8 cellular contexts compared by ENCODE assay signal in the genomic region with DNA sequence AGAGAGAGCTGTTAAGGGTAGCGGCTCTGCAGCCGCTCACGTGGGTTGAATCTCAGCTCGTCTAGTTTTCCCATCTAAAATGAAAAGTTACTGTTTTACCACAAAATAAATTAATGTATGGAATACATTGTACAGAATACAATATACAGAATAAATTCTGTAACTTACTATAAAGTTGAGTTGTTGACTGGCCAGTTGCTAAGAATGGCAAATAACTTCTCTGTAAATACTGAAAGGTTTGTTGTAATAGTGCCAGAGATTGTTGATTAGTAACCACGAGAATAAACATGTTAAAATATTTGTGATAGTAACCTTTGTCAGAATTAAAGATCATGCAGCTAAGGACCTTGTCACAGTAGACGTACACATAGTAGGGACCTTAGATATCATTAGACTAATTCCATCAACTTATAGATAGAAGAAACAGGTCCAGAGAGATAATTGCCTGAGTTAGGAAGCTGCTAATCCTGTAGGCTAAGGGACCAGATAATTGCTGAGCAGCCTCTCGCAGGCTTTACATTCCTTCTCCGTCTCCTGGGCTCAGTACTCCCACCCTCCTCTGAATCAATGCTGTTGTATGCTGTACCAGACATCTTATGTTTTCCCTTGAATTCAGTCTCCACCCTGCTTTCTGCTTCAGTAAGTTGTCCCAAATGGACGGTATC. TPM values are rescaled to one million over a fixed set of nuclear protein-coding genes. Genes with fewer than 3 reads are reported as not detected.
DNase-seq lines count a peak whose midpoint lies in the region; ATAC-seq, FAIRE-seq and TF ChIP-seq lines count a peak whose summit lies in the region.

No MANE protein-coding gene starts in this region.

- H3K79me1 ChIP-seq in mesenchymal stem cell (replicated peaks; ENCODE audit: low read length, poor library complexity, severe bottlenecking) = peaks cover 2% of the 10 kb centered on the region

- intact Hi-C loops in K562 (cut with micrococcal nuclease) = no loop called here

- H3K18ac ChIP-seq in mesenchymal stem cell (ENCODE audit: low read depth in 1 of 2, low read length in 2 of 2) = no peak overlapping the region

- H3K4me2 ChIP-seq in A549 (peak overlapping the region; percentile 88), K562 (ENCODE audit: insufficient read depth, low read length) (peak overlapping the region; percentile 95), mesenchymal stem cell (ENCODE audit: low read length, poor library complexity, severe bottlenecking) (peak overlapping the region; percentile 58)

- no peaks in the 10 kb centered on the region for H3K9me1 ChIP-seq in K562 (ENCODE audit: control insufficient read depth, insufficient read depth, low read length)

- CTCF ChIA-PET in A549 (lab: Yijun Ruan, JAX) (interaction anchor here (1.5 to 6.9 kb wide), 3 partner anchors 14 to 40 kb away, joined by 3 to 84 read pairs (median 46); no protein-coding TSS in a partner anchor), K562 (lab: Yijun Ruan, JAX; ENCODE audit: low intra/inter-chr PET ratio) (no interaction called here)

- DNase-seq in A549 (ENCODE audit: low read depth in 1 of 2, low spot score in 1 of 2) (no peak), HL-60 (ENCODE audit: low read depth in 1 of 2, low spot score in 1 of 2) (no peak), K562 (ENCODE audit: extremely low read depth in 1 of 4, low spot score in 3 of 4) (peak in 1 of 4 experiments; percentile 63), mesenchymal stem cell (peak; percentile 46), AG08395 (ENCODE audit: low spot score) (no peak), globus pallidus (ENCODE audit: low spot score) (no peak)

- H3K4me3 ChIP-seq in A549 (peak overlapping the region; percentile 56), HL-60 (replicated peaks; ENCODE audit: insufficient read depth, low read length) (peak overlapping the region; percentile 78), K562 (peak overlapping the region; percentile 71), mesenchymal stem cell (ENCODE audit: insufficient read depth in 1 of 2, low read depth in 1 of 2, low read length in 2 of 2) (peak overlapping the region; percentile 26 to 93)

- H3K27me3 ChIP-seq in HL-60 (ENCODE audit: insufficient read depth, poor library complexity, severe bottlenecking) (no peaks in the 10 kb centered on the region), K562 (ENCODE audit: control insufficient read depth in 2 of 2, insufficient read depth in 2 of 2, low read length in 2 of 2) (no peaks in the 10 kb centered on the region), mesenchymal stem cell (ENCODE audit: control insufficient read depth in 1 of 2, insufficient read depth in 1 of 2, low read length in 2 of 2) (no peaks in the 10 kb centered on the region)

- H3K9me3 ChIP-seq in A549 (no peaks in the 10 kb centered on the region), K562 (replicated peaks; ENCODE audit: control insufficient read depth, insufficient read depth, low read depth, low read length) (no peaks in the 10 kb centered on the region), mesenchymal stem cell (ENCODE audit: control insufficient read depth, low read length) (no peaks in the 10 kb centered on the region)

- no peak for TF ChIP-seq RAD21 in A549 (conservative IDR thresholded peaks at IDR 0.05 in 1 of 2, IDR thresholded peaks at IDR 0.05 in 1 of 2)
- TF ChIP-seq RAD21 in K562 (CRISPR knock-in tag; conservative IDR thresholded peaks at IDR 0.05 in 1 of 2, IDR thresholded peaks at IDR 0.05 in 1 of 2) = no peak

- H4K8ac ChIP-seq in mesenchymal stem cell (ENCODE audit: low read length) = no peak overlapping the region

- no peaks in the 10 kb centered on the region for H4K20me1 ChIP-seq in K562 (replicated peaks; ENCODE audit: control insufficient read depth, insufficient read depth, low read length)

- TF ChIP-seq EP300 in A549 (IDR thresholded peaks at IDR 0.05) (no peak), K562 (IDR thresholded peaks at IDR 0.05; ENCODE audit: low read length) (0 out of 2 replicates have a peak, but pooled peaks have one; percentile 21)

- FAIRE-seq in A549 (lab: Jason Lieb, UNC) (no peak), K562 (lab: Jason Lieb, UNC) (peak; percentile 26)

- H2BK12ac ChIP-seq in mesenchymal stem cell (ENCODE audit: low read length in 2 of 2) = peak overlapping the region; percentile 6 to 25

- H3K9ac ChIP-seq in K562 (ENCODE audit: insufficient read depth in 1 of 2, low read depth in 2 of 2, low read length in 2 of 2) (peak overlapping the region; percentile 28 to 92), mesenchymal stem cell (ENCODE audit: low read length) (peak overlapping the region; percentile 95)

- no peak for TF ChIP-seq POLR2A in A549 (IDR thresholded peaks at IDR 0.05; ENCODE audit: low read length)
- TF ChIP-seq POLR2A in K562 (conservative IDR thresholded peaks at IDR 0.05) = no peak

- peaks cover 37% of the 10 kb centered on the region for H3K79me2 ChIP-seq in K562 (ENCODE audit: control insufficient read depth, insufficient read depth, low read length)

- POLR2A ChIA-PET in A549 (lab: Yijun Ruan, JAX) = interaction anchor here (0.5 to 1.5 kb wide), 5 partner anchors 16 to 77 kb away, joined by 4 to 7 read pairs (median 6); a partner anchor contains a TSS
- POLR2A ChIA-PET in K562 (lab: Yijun Ruan, JAX) = interaction anchor here (1.0 to 23.5 kb wide), 6 partner anchors 15 to 79 kb away, joined by 3 to 524 read pairs (median 4); a partner anchor contains a TSS

- no peak overlapping the region for H3K4ac ChIP-seq in mesenchymal stem cell (ENCODE audit: low read depth in 1 of 2, low read length in 2 of 2)

- no peak overlapping the region for H2BK15ac ChIP-seq in mesenchymal stem cell (ENCODE audit: low read depth, poor library complexity, severe bottlenecking)

- peak overlapping the region; percentile 29 for H4K91ac ChIP-seq in mesenchymal stem cell (ENCODE audit: low read length)

- ATAC-seq in A549 = no peak
- no peak for ATAC-seq in K562
- no peak for ATAC-seq in HG02623 (IDR thresholded peaks at IDR 0.05; ENCODE audit: unreplicated experiment)
- no peak for ATAC-seq in HG03439 (IDR thresholded peaks at IDR 0.05; ENCODE audit: unreplicated experiment)

- no peak overlapping the region for H2BK5ac ChIP-seq in mesenchymal stem cell (ENCODE audit: low read depth, low read length, poor library complexity, severe bottlenecking)

- no TSS peak for BruUV-seq in K562 (replicated peaks; lab: Mats Ljungman, UMichigan)

- 31% methylated on average over 9 of the region's 9 CpGs for WGBS in A549 (ENCODE audit: missing lambda C conversion rate)
- 7% methylated on average over 9 of the region's 9 CpGs for WGBS in K562 (ENCODE audit: insufficient coverage, low coverage, missing lambda C conversion rate)
- WGBS in mesenchymal stem cell = 52% methylated on average over 5 of the region's 9 CpGs

- H2AFZ ChIP-seq in K562 (ENCODE audit: low read depth, low read length) (peak overlapping the region; percentile 99), mesenchymal stem cell (ENCODE audit: low read depth, low read length) (no peak overlapping the region)

- TF ChIP-seq CTCF in A549 (IDR thresholded peaks at IDR 0.05) (no peak), HL-60 (IDR thresholded peaks at IDR 0.05; ENCODE audit: insufficient read depth, low read length) (no peak), K562 (IDR thresholded peaks at IDR 0.05 in 2 of 3, conservative IDR thresholded peaks at IDR 0.05 in 1 of 3; ENCODE audit: insufficient read depth in 2 of 3, low read depth in 1 of 3, low read length in 3 of 3) (0 out of 6 replicates have a peak, but pooled peaks of 1 of the 3 experiments have one; percentile 6)

- no peak overlapping the region for H2BK120ac ChIP-seq in mesenchymal stem cell (ENCODE audit: low read depth, low read length)

- H3K36me3 ChIP-seq in K562 (ENCODE audit: control insufficient read depth, insufficient read depth, low read length) (peaks cover 8% of the 10 kb centered on the region; the same call in 2 of the 3 replicates), mesenchymal stem cell (ENCODE audit: control insufficient read depth in 1 of 2, insufficient read depth in 2 of 2, low read depth in 1 of 2, low read length in 2 of 2) (peaks cover 0 to 2% of the 10 kb centered on the region in 2 experiments)

- H3K23ac ChIP-seq in mesenchymal stem cell (ENCODE audit: low read length in 2 of 2) = no peak overlapping the region

- H3K14ac ChIP-seq in mesenchymal stem cell (ENCODE audit: low read length in 2 of 2) = no peak overlapping the region

- peak overlapping the region; percentile 20 for H2AK5ac ChIP-seq in mesenchymal stem cell (ENCODE audit: low read length, severe bottlenecking)

- peaks cover 43% of the 10 kb centered on the region for H3K4me1 ChIP-seq in A549
- H3K4me1 ChIP-seq in K562 (replicated peaks in 1 of 2; ENCODE audit: control insufficient read depth in 2 of 2, insufficient read depth in 2 of 2, low read length in 2 of 2) = peaks cover 30 to 47% of the 10 kb centered on the region in 2 experiments
- peaks cover 28% of the 10 kb centered on the region for H3K4me1 ChIP-seq in mesenchymal stem cell (ENCODE audit: control insufficient read depth, insufficient read depth, low read depth, low read length)

- in situ Hi-C loops in K562 (cut with MboI) = no loop called here

- H3K27ac ChIP-seq in A549 (peak overlapping the region; percentile 90 to 94), HL-60 (replicated peaks) (peak overlapping the region; percentile 76), K562 (ENCODE audit: extremely low read depth, low read depth, low read length) (peak overlapping the region; percentile 43), mesenchymal stem cell (ENCODE audit: low read length, poor library complexity, severe bottlenecking) (peak overlapping the region; percentile 85)

RNA-seq across cellular contexts. Expression of a gene that starts 0.6 kb away (rescaled TPM):
- 11.3 and 12.4 TPM in 2 replicates for polyA plus RNA-seq in A549 (2011; rRNA removed)
- 21.7 and 24.8 TPM in 2 replicates for polyA plus RNA-seq in A549 (2012; cell fraction: cytosol; rRNA removed)
- polyA plus RNA-seq in A549 (2012; cell fraction: nucleus; rRNA removed) = 22.2 and 23.8 TPM in 2 replicates
- 13.0 to 14.5 TPM (median 13.0 TPM) in 3 replicates for polyA plus RNA-seq in A549 (2017; fragmentation: RNase III; extraction: RNeasy Plus Mini Kit Qiagen cat#74134 plus additional on column Dnase treatment)
- polyA minus RNA-seq in A549 (2011; rRNA and poly(A)+ RNA removed) = 11.7 and 12.7 TPM in 2 replicates
- total RNA-seq in K562 (2011; cell fraction: chromatin; rRNA removed; ENCODE audit: low replicate concordance) = 17.1 and 42.3 TPM in 2 replicates
- 41.3 and 48.0 TPM in 2 replicates for total RNA-seq in K562 (2011; cell fraction: nucleolus; rRNA removed)
- total RNA-seq in K562 (2011; cell fraction: nucleoplasm; rRNA removed) = 51.0 and 61.6 TPM in 2 replicates
- 9.7 and 12.4 TPM in 2 replicates for total RNA-seq in K562 (2014; rRNA removed)
- total RNA-seq in K562 (2014; rRNA removed; fragmentation: Illumina TruSeq; extraction: Trizol) = 10.6 and 14.4 TPM in 2 replicates
- 17.4 and 18.1 TPM in 2 replicates for total RNA-seq in K562 (2015; rRNA removed; fragmentation: Illumina TruSeq; extraction: Trizol)
- 32.9 and 35.7 TPM in 2 replicates for total RNA-seq in K562 (2021)
- 12.6 and 22.9 TPM in 2 replicates for polyA plus RNA-seq in K562 (2011; rRNA removed)
- polyA plus RNA-seq in K562 (2011; cell fraction: cytosol; rRNA removed) = 26.4 and 41.5 TPM in 2 replicates
- polyA plus RNA-seq in K562 (2011; cell fraction: nucleus; rRNA removed) = 28.3 and 48.5 TPM in 2 replicates
- 45.0 and 59.0 TPM in 2 replicates for polyA plus RNA-seq in K562 (2012)
- 57.9 and 58.2 TPM in 2 replicates for polyA plus RNA-seq in K562 (2014; fragmentation: Illumina TruSeq; extraction: Trizol)
- 10 to 100 TPM; 16.1 to 18.6 TPM for polyA plus RNA-seq in K562 (2014; fragmentation: Nextera tagmentation; extraction: Ambion mirVana)
- polyA plus RNA-seq in K562 (2014; rRNA removed) = 19.4 and 22.5 TPM in 2 replicates
- polyA minus RNA-seq in K562 (2011; rRNA and poly(A)+ RNA removed) = 14.4 and 15.0 TPM in 2 replicates
- 19.7 and 29.2 TPM in 2 replicates for polyA minus RNA-seq in K562 (2011; cell fraction: cytosol; rRNA and poly(A)+ RNA removed)
- polyA minus RNA-seq in K562 (2011; cell fraction: nucleus; rRNA and poly(A)+ RNA removed) = 12.0 and 14.7 TPM in 2 replicates
- polyA plus RNA-seq in mesenchymal stem cell (2013, experiment 1 of 2) = 35.3 TPM
- 36.1 TPM for polyA plus RNA-seq in mesenchymal stem cell (2013, experiment 2 of 2)

RNA-seq across cellular contexts. Expression of a gene that starts 4.9 kb away (rescaled TPM):
- 20.6 and 25.4 TPM in 2 replicates for polyA plus RNA-seq in A549 (2011; rRNA removed)
- 16.7 and 21.3 TPM in 2 replicates for polyA plus RNA-seq in A549 (2012; cell fraction: cytosol; rRNA removed)
- polyA plus RNA-seq in A549 (2012; cell fraction: nucleus; rRNA removed) = 20.2 and 24.1 TPM in 2 replicates
- polyA plus RNA-seq in A549 (2017; fragmentation: RNase III; extraction: RNeasy Plus Mini Kit Qiagen cat#74134 plus additional on column Dnase treatment) = 16.2 to 17.7 TPM (median 17.1 TPM) in 3 replicates
- polyA minus RNA-seq in A549 (2011; rRNA and poly(A)+ RNA removed) = 19.1 and 22.1 TPM in 2 replicates
- 17.9 and 43.7 TPM in 2 replicates for total RNA-seq in K562 (2011; cell fraction: chromatin; rRNA removed; ENCODE audit: low replicate concordance)
- 30.3 and 35.5 TPM in 2 replicates for total RNA-seq in K562 (2011; cell fraction: nucleolus; rRNA removed)
- 35.6 and 50.9 TPM in 2 replicates for total RNA-seq in K562 (2011; cell fraction: nucleoplasm; rRNA removed)
- 29.1 and 46.5 TPM in 2 replicates for total RNA-seq in K562 (2014; rRNA removed)
- 36.3 and 37.5 TPM in 2 replicates for total RNA-seq in K562 (2014; rRNA removed; fragmentation: Illumina TruSeq; extraction: Trizol)
- total RNA-seq in K562 (2015; rRNA removed; fragmentation: Illumina TruSeq; extraction: Trizol) = 42.6 and 45.3 TPM in 2 replicates
- total RNA-seq in K562 (2021) = 65.1 and 69.5 TPM in 2 replicates
- polyA plus RNA-seq in K562 (2011; rRNA removed) = 80.5 and 118 TPM in 2 replicates
- polyA plus RNA-seq in K562 (2011; cell fraction: cytosol; rRNA removed) = 136 and 150 TPM in 2 replicates
- 69.7 and 114 TPM in 2 replicates for polyA plus RNA-seq in K562 (2011; cell fraction: nucleus; rRNA removed)
- polyA plus RNA-seq in K562 (2012) = 53.8 and 162 TPM in 2 replicates
- polyA plus RNA-seq in K562 (2014; fragmentation: Illumina TruSeq; extraction: Trizol) = 96.8 and 99.2 TPM in 2 replicates
- polyA plus RNA-seq in K562 (2014; fragmentation: Nextera tagmentation; extraction: Ambion mirVana) = 10 to 100 TPM; 12.0 to 12.6 TPM
- polyA plus RNA-seq in K562 (2014; rRNA removed) = 60.2 and 69.0 TPM in 2 replicates
- 44.7 TPM in 2 replicates for polyA minus RNA-seq in K562 (2011; rRNA and poly(A)+ RNA removed)
- polyA minus RNA-seq in K562 (2011; cell fraction: cytosol; rRNA and poly(A)+ RNA removed) = 38.3 and 45.2 TPM in 2 replicates
- polyA minus RNA-seq in K562 (2011; cell fraction: nucleus; rRNA and poly(A)+ RNA removed) = 12.0 and 26.3 TPM in 2 replicates
- polyA plus RNA-seq in mesenchymal stem cell (2013, experiment 1 of 2) = 156 TPM
- 153 TPM for polyA plus RNA-seq in mesenchymal stem cell (2013, experiment 2 of 2)

RNA-seq across cellular contexts. Expression of a gene that starts 18.5 kb away (rescaled TPM):
- polyA plus RNA-seq in A549 (2011; rRNA removed) (31.3 and 31.6 TPM in 2 replicates), A549 (2017; fragmentation: RNase III; extraction: RNeasy Plus Mini Kit Qiagen cat#74134 plus additional on column Dnase treatment) (27.7 to 31.6 TPM (median 30.3 TPM) in 3 replicates), K562 (2011; rRNA removed) (41.5 and 57.4 TPM in 2 replicates), K562 (2014; fragmentation: Illumina TruSeq; extraction: Trizol) (65.1 and 66.1 TPM in 2 replicates), K562 (2014; fragmentation: Nextera tagmentation; extraction: Ambion mirVana) (10 to 100 TPM; 14.6 to 15.3 TPM), K562 (2014; rRNA removed) (47.9 and 57.3 TPM in 2 replicates)
- polyA plus RNA-seq in A549 (2012; cell fraction: cytosol; rRNA removed) = 37.0 and 37.5 TPM in 2 replicates
- 79.7 and 94.4 TPM in 2 replicates for polyA plus RNA-seq in A549 (2012; cell fraction: nucleus; rRNA removed)
- polyA minus RNA-seq in A549 (2011; rRNA and poly(A)+ RNA removed) = 39.6 and 40.0 TPM in 2 replicates
- total RNA-seq in K562 (2011; cell fraction: chromatin; rRNA removed; ENCODE audit: low replicate concordance) = 69.6 and 100 TPM in 2 replicates
- 41.3 and 50.9 TPM in 2 replicates for total RNA-seq in K562 (2011; cell fraction: nucleolus; rRNA removed)
- 46.3 and 50.5 TPM in 2 replicates for total RNA-seq in K562 (2011; cell fraction: nucleoplasm; rRNA removed)
- total RNA-seq in K562 (2014; rRNA removed) (57.7 and 62.8 TPM in 2 replicates), K562 (2014; rRNA removed; fragmentation: Illumina TruSeq; extraction: Trizol) (45.2 and 45.3 TPM in 2 replicates), K562 (2015; rRNA removed; fragmentation: Illumina TruSeq; extraction: Trizol) (60.2 and 65.1 TPM in 2 replicates), K562 (2021) (42.7 and 47.5 TPM in 2 replicates)
- polyA plus RNA-seq in K562 (2011; cell fraction: cytosol; rRNA removed) = 62.7 and 65.3 TPM in 2 replicates
- polyA plus RNA-seq in K562 (2011; cell fraction: nucleus; rRNA removed) = 100 and 114 TPM in 2 replicates
- polyA plus RNA-seq in K562 (2012) = 48.1 and 50.2 TPM in 2 replicates
- 49.1 and 53.6 TPM in 2 replicates for polyA minus RNA-seq in K562 (2011; rRNA and poly(A)+ RNA removed)
- 26.4 and 32.0 TPM in 2 replicates for polyA minus RNA-seq in K562 (2011; cell fraction: cytosol; rRNA and poly(A)+ RNA removed)
- polyA minus RNA-seq in K562 (2011; cell fraction: nucleus; rRNA and poly(A)+ RNA removed) = 14.5 and 24.5 TPM in 2 replicates
- 18.7 TPM for polyA plus RNA-seq in mesenchymal stem cell (2013, experiment 1 of 2)
- 18.8 TPM for polyA plus RNA-seq in mesenchymal stem cell (2013, experiment 2 of 2)

RNA-seq across cellular contexts. Expression of a gene that starts 25.7 kb away (rescaled TPM):
- polyA plus RNA-seq in A549 (2011; rRNA removed) (8.2 and 13.3 TPM in 2 replicates), A549 (2017; fragmentation: RNase III; extraction: RNeasy Plus Mini Kit Qiagen cat#74134 plus additional on column Dnase treatment) (14.9 to 21.4 TPM (median 16.5 TPM) in 3 replicates), K562 (2011; rRNA removed) (21.5 and 55.8 TPM in 2 replicates), K562 (2014; fragmentation: Illumina TruSeq; extraction: Trizol) (72.9 and 95.4 TPM in 2 replicates), K562 (2014; fragmentation: Nextera tagmentation; extraction: Ambion mirVana) (1 to 10 TPM; 8.2 to 8.8 TPM), K562 (2014; rRNA removed) (31.3 and 35.0 TPM in 2 replicates)
- 8.4 and 10.3 TPM in 2 replicates for polyA plus RNA-seq in A549 (2012; cell fraction: cytosol; rRNA removed)
- 29.8 and 46.1 TPM in 2 replicates for polyA plus RNA-seq in A549 (2012; cell fraction: nucleus; rRNA removed)
- polyA minus RNA-seq in A549 (2011; rRNA and poly(A)+ RNA removed) = 18.4 and 19.4 TPM in 2 replicates
- total RNA-seq in K562 (2011; cell fraction: chromatin; rRNA removed; ENCODE audit: low replicate concordance) = 79.5 and 80.7 TPM in 2 replicates
- 47.5 and 50.5 TPM in 2 replicates for total RNA-seq in K562 (2011; cell fraction: nucleolus; rRNA removed)
- 62.0 and 85.1 TPM in 2 replicates for total RNA-seq in K562 (2011; cell fraction: nucleoplasm; rRNA removed)
- total RNA-seq in K562 (2014; rRNA removed) (15.7 and 24.3 TPM in 2 replicates), K562 (2014; rRNA removed; fragmentation: Illumina TruSeq; extraction: Trizol) (20.0 and 25.5 TPM in 2 replicates), K562 (2015; rRNA removed; fragmentation: Illumina TruSeq; extraction: Trizol) (15.6 and 18.2 TPM in 2 replicates), K562 (2021) (96.8 and 114 TPM in 2 replicates)
- polyA plus RNA-seq in K562 (2011; cell fraction: cytosol; rRNA removed) = 28.0 and 35.1 TPM in 2 replicates
- polyA plus RNA-seq in K562 (2011; cell fraction: nucleus; rRNA removed) = 105 and 141 TPM in 2 replicates
- polyA plus RNA-seq in K562 (2012) = 68.1 and 105 TPM in 2 replicates
- polyA minus RNA-seq in K562 (2011; rRNA and poly(A)+ RNA removed) = 24.0 and 34.6 TPM in 2 replicates
- 56.9 and 94.9 TPM in 2 replicates for polyA minus RNA-seq in K562 (2011; cell fraction: cytosol; rRNA and poly(A)+ RNA removed)
- 16.4 and 27.8 TPM in 2 replicates for polyA minus RNA-seq in K562 (2011; cell fraction: nucleus; rRNA and poly(A)+ RNA removed)
- polyA plus RNA-seq in mesenchymal stem cell (2013, experiment 1 of 2) = 9.8 TPM
- 8.6 TPM for polyA plus RNA-seq in mesenchymal stem cell (2013, experiment 2 of 2)

RNA-seq across cellular contexts. Expression of a gene that starts 28.8 kb away (rescaled TPM):
- polyA plus RNA-seq in A549 (2011; rRNA removed) (691 and 782 TPM in 2 replicates), A549 (2017; fragmentation: RNase III; extraction: RNeasy Plus Mini Kit Qiagen cat#74134 plus additional on column Dnase treatment) (1,022 to 1,121 TPM (median 1,044 TPM) in 3 replicates), K562 (2011; rRNA removed) (2,369 and 2,705 TPM in 2 replicates), K562 (2014; fragmentation: Illumina TruSeq; extraction: Trizol) (2,541 and 2,870 TPM in 2 replicates), K562 (2014; fragmentation: Nextera tagmentation; extraction: Ambion mirVana) (1,000 to 10,000 TPM; 1,106 to 1,864 TPM), K562 (2014; rRNA removed) (1,462 and 1,903 TPM in 2 replicates)
- polyA plus RNA-seq in A549 (2012; cell fraction: cytosol; rRNA removed) = 1,345 and 1,480 TPM in 2 replicates
- polyA plus RNA-seq in A549 (2012; cell fraction: nucleus; rRNA removed) = 1,395 and 1,872 TPM in 2 replicates
- 802 and 983 TPM in 2 replicates for polyA minus RNA-seq in A549 (2011; rRNA and poly(A)+ RNA removed)
- 127 and 264 TPM in 2 replicates for total RNA-seq in K562 (2011; cell fraction: chromatin; rRNA removed; ENCODE audit: low replicate concordance)
- 272 and 276 TPM in 2 replicates for total RNA-seq in K562 (2011; cell fraction: nucleolus; rRNA removed)
- total RNA-seq in K562 (2011; cell fraction: nucleoplasm; rRNA removed) = 270 and 313 TPM in 2 replicates
- total RNA-seq in K562 (2014; rRNA removed) (1,062 and 1,409 TPM in 2 replicates), K562 (2014; rRNA removed; fragmentation: Illumina TruSeq; extraction: Trizol) (863 and 971 TPM in 2 replicates), K562 (2015; rRNA removed; fragmentation: Illumina TruSeq; extraction: Trizol) (1,443 and 1,478 TPM in 2 replicates), K562 (2021) (1,495 and 1,529 TPM in 2 replicates)
- polyA plus RNA-seq in K562 (2011; cell fraction: cytosol; rRNA removed) = 2,776 and 3,265 TPM in 2 replicates
- 619 and 708 TPM in 2 replicates for polyA plus RNA-seq in K562 (2011; cell fraction: nucleus; rRNA removed)
- 1,523 and 1,878 TPM in 2 replicates for polyA plus RNA-seq in K562 (2012)
- 1,764 and 2,070 TPM in 2 replicates for polyA minus RNA-seq in K562 (2011; rRNA and poly(A)+ RNA removed)
- polyA minus RNA-seq in K562 (2011; cell fraction: cytosol; rRNA and poly(A)+ RNA removed) = 880 and 960 TPM in 2 replicates
- 140 and 261 TPM in 2 replicates for polyA minus RNA-seq in K562 (2011; cell fraction: nucleus; rRNA and poly(A)+ RNA removed)
- 839 TPM for polyA plus RNA-seq in mesenchymal stem cell (2013, experiment 1 of 2)
- polyA plus RNA-seq in mesenchymal stem cell (2013, experiment 2 of 2) = 819 TPM
